Comparison of ENCODE assay signal across 25 cellular contexts in the genomic region with DNA sequence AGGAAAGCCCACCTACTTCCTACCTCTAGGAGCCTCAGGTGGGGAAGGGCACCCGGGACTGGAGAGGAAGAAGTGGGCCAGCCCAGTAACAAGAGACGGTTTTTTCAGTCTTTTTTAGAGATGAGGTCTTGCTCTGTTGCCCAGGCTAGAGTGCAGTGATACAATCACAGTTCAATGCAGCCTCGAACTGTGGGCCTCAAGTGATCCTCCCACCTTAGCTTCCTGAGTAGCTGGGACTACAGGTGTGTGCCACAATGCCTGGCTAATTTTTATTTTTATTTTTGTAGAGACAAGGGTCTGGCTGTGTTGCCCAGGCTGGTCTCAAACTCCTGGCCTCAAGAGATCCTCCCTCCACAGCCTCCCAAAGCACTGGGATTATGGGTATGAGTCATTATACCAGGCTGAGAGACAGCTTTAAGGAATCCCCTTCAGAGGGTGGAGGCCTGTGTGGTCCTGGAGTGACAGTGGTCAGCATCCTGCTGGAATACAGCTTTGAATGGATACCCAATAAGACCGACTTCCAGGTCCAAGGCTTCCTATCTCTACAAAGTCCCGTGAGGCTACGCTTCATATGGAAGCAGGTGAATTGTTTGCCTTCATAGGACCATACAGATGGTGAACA.
DNase-seq lines count a peak whose midpoint lies in the region; ATAC-seq, FAIRE-seq and TF ChIP-seq lines count a peak whose summit lies in the region.
"Had no signal": no experiment of that assay in that cellular context is flagged by ENCODE, and none has a peak within 500 bp of the region (broad histone marks: within the 10 kb centered on the region; RNA-seq: fewer than 3 reads in every experiment).

No MANE protein-coding gene starts in this region.

- no peaks in the 10 kb centered on the region for H3F3A ChIP-seq in GM23338 (replicated peaks; ENCODE audit: low read depth)

- TF ChIP-seq CTCF in GM23338 (conservative IDR thresholded peaks at IDR 0.05; ENCODE audit: low read depth in 2 of 2) (no peak), HEK293 (tag by site-specific recombination; IDR thresholded peaks at IDR 0.05) (no peak), K562 (IDR thresholded peaks at IDR 0.05 in 2 of 3, conservative IDR thresholded peaks at IDR 0.05 in 1 of 3; ENCODE audit: insufficient read depth in 2 of 3, low read depth in 1 of 3, low read length in 3 of 3) (no peak), H1 (IDR thresholded peaks at IDR 0.05; ENCODE audit: control extremely low read depth in 1 of 3, insufficient read depth in 1 of 3, low read depth in 1 of 3, low read length in 3 of 3) (no peak)

- no peak overlapping the region for H3K14ac ChIP-seq in H1 (ENCODE audit: insufficient read length)

- BruUV-seq in K562 (replicated peaks; lab: Mats Ljungman, UMichigan): no TSS peak

- no peaks in the 10 kb centered on the region for H3K9me3 Mint-ChIP-seq in GM23338
- H3K9me3 Mint-ChIP-seq: CD4-positive, alpha-beta T cell; CD8-positive, alpha-beta T cell had no signal

- H2BK5ac ChIP-seq in H1 (ENCODE audit: low read depth, low read length): peak overlapping the region; percentile 26; the same call in 1 of the 2 replicates

- TF ChIP-seq RAD21 in K562 (CRISPR knock-in tag; conservative IDR thresholded peaks at IDR 0.05 in 1 of 2, IDR thresholded peaks at IDR 0.05 in 1 of 2) (no peak), H1 (IDR thresholded peaks at IDR 0.05 in 1 of 2, conservative IDR thresholded peaks at IDR 0.05 in 1 of 2; ENCODE audit: low read depth in 2 of 2, low read length in 2 of 2) (no peak)

- POLR2A ChIA-PET in HEK293 (lab: Yijun Ruan, JAX): no interaction called here
- POLR2A ChIA-PET in K562 (lab: Yijun Ruan, JAX): no interaction called here
- POLR2A ChIA-PET in H1 (lab: Charles Lee; ENCODE audit: partially characterized antibody): no interaction called here

- H3K27me3 Mint-ChIP-seq in GM23338 (ENCODE audit: insufficient read depth, low read depth, poor library complexity): peaks cover 7% of the 10 kb centered on the region
- H3K27me3 Mint-ChIP-seq: B cell had no signal

- no peaks in the 10 kb centered on the region for H3K36me3 Mint-ChIP-seq in GM23338 (ENCODE audit: low read depth)
- H3K36me3 Mint-ChIP-seq: CD8-positive, alpha-beta T cell had no signal

- H3K4me3 Mint-ChIP-seq in GM23338: no peak overlapping the region
- H3K4me3 Mint-ChIP-seq: B cell; CD4-positive, alpha-beta T cell; CD8-positive, alpha-beta T cell had no signal

- peak overlapping the region; percentile 52 for H4K91ac ChIP-seq in H1 (replicated peaks; ENCODE audit: insufficient read length, low read length)

- peak overlapping the region; percentile 82; the same call in 1 of the 2 replicates for H2AK5ac ChIP-seq in H1 (ENCODE audit: low read depth, low read length)

- no peaks in the 10 kb centered on the region; the same call in 1 of the 2 replicates for H3K79me1 ChIP-seq in H1 (ENCODE audit: low read depth, low read length)

- DNase-seq in GM23338 (ENCODE audit: low spot score) (no peak), K562 (ENCODE audit: extremely low read depth in 1 of 4, low spot score in 3 of 4) (no peak), H1 (ENCODE audit: low read depth in 1 of 2, low spot score in 2 of 2) (no peak), EL (no peak)
- no peak for DNase-seq in stimulated activated naive CD8-positive, alpha-beta T cell treated with anti-CD3 and anti-CD28 coated beads, Interleukin-15, Interleukin-2, amounts not matched to agents 100 U/mL and 50 U/mL, for 24 hours
- DNase-seq: AML-193; Caco-2; Calu3; CD4-positive, alpha-beta T cell; CD8-positive, alpha-beta T cell; DMS79 treated with DMSO at 0.1 percent for 48 hours; GDM1 had no signal

- H4K8ac ChIP-seq in H1 (ENCODE audit: extremely low read depth, insufficient read depth, low read length): no peak overlapping the region

- ATAC-seq in GM23338: no peak
- no peak for ATAC-seq in K562
- ATAC-seq in GM21515 (IDR thresholded peaks at IDR 0.05; ENCODE audit: unreplicated experiment): no peak
- ATAC-seq in HG03097 (IDR thresholded peaks at IDR 0.05; ENCODE audit: low FRiP score, unreplicated experiment): no peak
- ATAC-seq in stimulated activated naive CD8-positive, alpha-beta T cell treated with anti-CD3 and anti-CD28 coated beads, Interleukin-15, Interleukin-2, amounts not matched to agents 100 U/mL and 50 U/mL, for 24 hours: no peak
- ATAC-seq: A549; CD8-positive, alpha-beta T cell; GM12878 had no signal

- H3K36me3 ChIP-seq in GM23338 (ENCODE audit: insufficient read depth): no peaks in the 10 kb centered on the region
- H3K36me3 ChIP-seq in HEK293 (ENCODE audit: control insufficient read depth in 2 of 2, insufficient read depth in 1 of 2, low read length in 2 of 2): no peaks in the 10 kb centered on the region
- no peaks in the 10 kb centered on the region for H3K36me3 ChIP-seq in K562 (ENCODE audit: control insufficient read depth, insufficient read depth, low read length)
- no peaks in the 10 kb centered on the region for H3K36me3 ChIP-seq in H1 (ENCODE audit: control insufficient read depth in 2 of 4, insufficient read depth in 4 of 4, low read length in 3 of 4)
- H3K36me3 ChIP-seq: BLaER1 treated with 17β-estradiol and CSF1 and Interleukin-3, amounts not matched to agents 10 nM and 100 nM had no signal

- H3K4me2 ChIP-seq in GM23338: no peak overlapping the region
- H3K4me2 ChIP-seq in K562 (ENCODE audit: insufficient read depth, low read length): no peak overlapping the region
- H3K4me2 ChIP-seq in H1 (ENCODE audit: insufficient read depth in 1 of 2, low read depth in 2 of 2, low read length in 2 of 2): no peak overlapping the region
- H3K4me2 ChIP-seq: A549; BLaER1 treated with 17β-estradiol and CSF1 and Interleukin-3, amounts not matched to agents 10 nM and 100 nM had no signal

- H3K9me3 ChIP-seq in HEK293 (ENCODE audit: control insufficient read depth, insufficient read depth, low read depth, low read length) (no peaks in the 10 kb centered on the region), K562 (replicated peaks; ENCODE audit: control insufficient read depth, insufficient read depth, low read depth, low read length) (no peaks in the 10 kb centered on the region), H1 (ENCODE audit: insufficient read depth in 2 of 2, low read depth in 1 of 2, low read length in 1 of 2) (no peaks in the 10 kb centered on the region)
- H3K9me3 ChIP-seq: A549; BLaER1 treated with 17β-estradiol and CSF1 and Interleukin-3, amounts not matched to agents 10 nM and 100 nM; Caco-2 had no signal

- H3K9me1 ChIP-seq in K562 (ENCODE audit: control insufficient read depth, insufficient read depth, low read length): no peaks in the 10 kb centered on the region

- peak overlapping the region; percentile 55; the same call in 1 of the 2 replicates for H2BK12ac ChIP-seq in H1 (ENCODE audit: low read depth, low read length)

- in situ Hi-C loops in K562 (cut with MboI): no loop called here

- no peaks in the 10 kb centered on the region for H3K23me2 ChIP-seq in H1 (ENCODE audit: low read depth, low read length)

- H3K4me1 ChIP-seq in GM23338 (ENCODE audit: insufficient read depth) (peaks cover 20% of the 10 kb centered on the region), HEK293 (ENCODE audit: control insufficient read depth, insufficient read depth, low read length) (no peaks in the 10 kb centered on the region), K562 (replicated peaks in 1 of 2; ENCODE audit: control insufficient read depth in 2 of 2, insufficient read depth in 2 of 2, low read length in 2 of 2) (no peaks in the 10 kb centered on the region), H1 (replicated peaks in 1 of 4; ENCODE audit: control insufficient read depth in 3 of 4, insufficient read depth in 4 of 4, low read length in 3 of 4) (peaks cover 0 to 14% (median 8%) of the 10 kb centered on the region in 4 experiments; a peak in 4 of 7 replicates)
- H3K4me1 ChIP-seq: A549, Caco-2 had no signal

- H3K9ac ChIP-seq in K562 (ENCODE audit: insufficient read depth in 1 of 2, low read depth in 2 of 2, low read length in 2 of 2): no peak overlapping the region
- H3K9ac ChIP-seq in H1 (replicated peaks in 1 of 4; ENCODE audit: extremely low read depth in 1 of 4, low read depth in 3 of 4, low read length in 3 of 4): no peak overlapping the region
- H3K9ac ChIP-seq: BLaER1 treated with 17β-estradiol and CSF1 and Interleukin-3, amounts not matched to agents 10 nM and 100 nM had no signal

- H3K4me1 Mint-ChIP-seq in GM23338: peaks cover 37% of the 10 kb centered on the region
- H3K4me1 Mint-ChIP-seq: B cell had no signal

- H3K27ac Mint-ChIP-seq in GM23338: peak overlapping the region; percentile 92; the same call in 1 of the 2 replicates
- H3K27ac Mint-ChIP-seq: B cell; CD4-positive, alpha-beta T cell; CD8-positive, alpha-beta T cell had no signal

- WGBS in K562 (ENCODE audit: insufficient coverage, low coverage, missing lambda C conversion rate): 0% methylated on average over 5 of the region's 6 CpGs
- 85% methylated on average over 6 of the region's 6 CpGs; no CpG with 5 or more reads in 1 of the 2 experiments for WGBS in H1 (ENCODE audit: extremely low coverage in 1 of 2, insufficient coverage in 1 of 2, insufficient read length in 1 of 2, insufficient replicate concordance in 2 of 2, low coverage in 1 of 2, low lambda C conversion rate in 2 of 2, missing lambda C conversion rate in 1 of 2), 2 experiments

- no peak overlapping the region for H4K5ac ChIP-seq in H1 (ENCODE audit: insufficient read length, low read depth, low read length)

- no peak overlapping the region for H3K56ac ChIP-seq in H1 (replicated peaks; ENCODE audit: insufficient read length, low read depth, low read length)

- no peak overlapping the region for H2AFZ ChIP-seq in GM23338
- H2AFZ ChIP-seq in K562 (ENCODE audit: low read depth, low read length): no peak overlapping the region
- no peak overlapping the region for H2AFZ ChIP-seq in H1 (ENCODE audit: low read length)

- TF ChIP-seq POLR2A in K562 (conservative IDR thresholded peaks at IDR 0.05) (no peak), H1 (IDR thresholded peaks at IDR 0.05; ENCODE audit: control extremely low read depth in 1 of 2, low read depth in 2 of 2, low read length in 2 of 2) (no peak)

- no peak overlapping the region for H3K4ac ChIP-seq in H1 (replicated peaks; ENCODE audit: insufficient read length, low read depth, low read length)

- no peaks in the 10 kb centered on the region for H4K20me1 ChIP-seq in GM23338 (replicated peaks; ENCODE audit: insufficient read depth)
- H4K20me1 ChIP-seq in K562 (replicated peaks; ENCODE audit: control insufficient read depth, insufficient read depth, low read length): no peaks in the 10 kb centered on the region
- H4K20me1 ChIP-seq in H1 (replicated peaks in 1 of 2; ENCODE audit: control insufficient read depth in 1 of 2, insufficient read depth in 2 of 2, low read length in 2 of 2): no peaks in the 10 kb centered on the region
- H4K20me1 ChIP-seq: BLaER1 treated with 17β-estradiol and CSF1 and Interleukin-3, amounts not matched to agents 10 nM and 100 nM had no signal

- H2BK120ac ChIP-seq in H1 (replicated peaks; ENCODE audit: low read depth, low read length): no peak overlapping the region

- H3K27ac ChIP-seq in GM23338 (ENCODE audit: low read depth) (peak overlapping the region; percentile 23; the same call in 1 of the 2 replicates), HEK293 (ENCODE audit: extremely low read depth, low read depth, low read length) (no peak overlapping the region), K562 (ENCODE audit: extremely low read depth, low read depth, low read length) (no peak overlapping the region), H1 (ENCODE audit: low read depth, low read length) (no peak overlapping the region)
- H3K27ac ChIP-seq: 22Rv1; A549; BLaER1 treated with 17β-estradiol and CSF1 and Interleukin-3, amounts not matched to agents 10 nM and 100 nM; C4-2B had no signal

- CTCF ChIA-PET in HEK293 (lab: Yijun Ruan, JAX) (no interaction called here), K562 (lab: Yijun Ruan, JAX; ENCODE audit: low intra/inter-chr PET ratio) (no interaction called here), H1 (lab: Charles Lee; ENCODE audit: partially characterized antibody) (interaction anchor here (1.2 to 1.6 kb wide), 2 partner anchors 16 to 104 kb away, joined by 4 to 5 read pairs; no protein-coding TSS in a partner anchor)

- no peaks in the 10 kb centered on the region for H3K9me2 ChIP-seq in GM23338 (ENCODE audit: insufficient read depth)

- H3K27me3 ChIP-seq in GM23338 (ENCODE audit: insufficient read depth) (no peaks in the 10 kb centered on the region), K562 (ENCODE audit: control insufficient read depth in 2 of 2, insufficient read depth in 2 of 2, low read length in 2 of 2) (peaks cover 4 to 33% of the 10 kb centered on the region in 2 experiments; a peak in 4 of 5 replicates), H1 (replicated peaks in 1 of 4; ENCODE audit: control insufficient read depth in 3 of 4, extremely low read depth in 1 of 4, insufficient read depth in 3 of 4, low read length in 3 of 4) (no peaks in the 10 kb centered on the region)
- H3K27me3 ChIP-seq: BLaER1 treated with 17β-estradiol and CSF1 and Interleukin-3, amounts not matched to agents 10 nM and 100 nM had no signal

- H3K23ac ChIP-seq in H1 (ENCODE audit: insufficient read length): no peak overlapping the region

- no peak overlapping the region for H2BK20ac ChIP-seq in H1 (ENCODE audit: low read length)

- H3K18ac ChIP-seq in H1 (ENCODE audit: extremely low read depth, low read length): peak overlapping the region; percentile 62; the same call in 1 of the 2 replicates

- H2BK15ac ChIP-seq in H1 (ENCODE audit: low read length): no peak overlapping the region

- no peak overlapping the region for H3K4me3 ChIP-seq in GM23338
- no peak overlapping the region for H3K4me3 ChIP-seq in HEK293 (ENCODE audit: low read depth, low read length)
- no peak overlapping the region for H3K4me3 ChIP-seq in K562
- no peak overlapping the region for H3K4me3 ChIP-seq in H1 (ENCODE audit: extremely low read depth in 1 of 4, insufficient read depth in 2 of 4, low read depth in 3 of 4, low read length in 4 of 4)
- H3K4me3 ChIP-seq: A549; BLaER1 treated with 17β-estradiol and CSF1 and Interleukin-3, amounts not matched to agents 10 nM and 100 nM; GM12878 had no signal

- intact Hi-C loops in K562 (cut with micrococcal nuclease): no loop called here

- TF ChIP-seq EP300 in K562 (IDR thresholded peaks at IDR 0.05; ENCODE audit: low read length): no peak
- no peak for TF ChIP-seq EP300 in H1 (IDR thresholded peaks at IDR 0.05; ENCODE audit: borderline replicate concordance in 1 of 2, low read depth in 2 of 2, low read length in 2 of 2)

- FAIRE-seq in K562 (lab: Jason Lieb, UNC) (no peak), H1 (lab: Jason Lieb, UNC) (no peak)
- FAIRE-seq: A549, D721Med, GM12878, GM12892, GM18507, GM19239 had no signal

- H3K79me2 ChIP-seq in GM23338 (replicated peaks; ENCODE audit: insufficient read depth): no peaks in the 10 kb centered on the region
- H3K79me2 ChIP-seq in K562 (ENCODE audit: control insufficient read depth, insufficient read depth, low read length): no peaks in the 10 kb centered on the region
- no peaks in the 10 kb centered on the region for H3K79me2 ChIP-seq in H1 (ENCODE audit: control insufficient read depth in 1 of 2, insufficient read depth in 2 of 2, low read length in 2 of 2)
